In the genomic region with DNA sequence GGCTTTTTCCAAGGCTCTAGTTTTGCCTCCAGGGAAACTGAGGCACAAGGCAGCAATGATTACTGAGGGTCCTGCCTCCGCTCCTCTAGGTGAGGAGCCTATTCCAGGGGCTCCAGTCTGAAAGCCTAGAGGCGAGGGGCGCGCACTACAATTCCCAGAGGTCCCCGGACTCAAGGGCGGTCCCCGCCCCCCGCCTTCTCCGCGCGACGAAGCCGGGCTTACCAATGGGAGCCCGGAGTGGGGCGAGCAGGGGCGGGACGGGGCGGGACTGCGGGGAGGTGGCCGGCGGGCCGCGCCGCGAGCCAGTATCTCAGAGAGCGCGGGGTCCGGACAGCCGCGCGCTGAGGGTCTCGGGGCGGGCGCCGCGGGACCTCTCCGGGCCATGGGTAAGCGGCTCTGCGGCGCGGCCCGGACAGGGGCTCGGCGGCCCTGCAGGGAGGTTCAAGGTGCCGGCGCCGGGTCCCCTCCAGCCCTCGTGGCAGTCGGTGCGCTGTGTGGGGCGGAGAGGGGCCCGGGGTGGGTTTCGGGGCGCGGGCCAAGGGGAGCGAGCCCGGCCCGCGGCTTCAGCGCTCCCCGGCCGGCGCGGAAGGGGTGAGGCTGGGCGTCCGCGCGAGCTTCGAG, we compare ENCODE assay signal across 8 cellular contexts. TPM values are rescaled to one million over a fixed set of nuclear protein-coding genes. Genes with fewer than 3 reads are reported as not detected.
A peak's percentile ranks its signal among the peaks of the same experiment; 100 is the strongest.
DNase-seq lines count a peak whose midpoint lies in the region; ATAC-seq, FAIRE-seq and TF ChIP-seq lines count a peak whose summit lies in the region.

A gene with protein sequence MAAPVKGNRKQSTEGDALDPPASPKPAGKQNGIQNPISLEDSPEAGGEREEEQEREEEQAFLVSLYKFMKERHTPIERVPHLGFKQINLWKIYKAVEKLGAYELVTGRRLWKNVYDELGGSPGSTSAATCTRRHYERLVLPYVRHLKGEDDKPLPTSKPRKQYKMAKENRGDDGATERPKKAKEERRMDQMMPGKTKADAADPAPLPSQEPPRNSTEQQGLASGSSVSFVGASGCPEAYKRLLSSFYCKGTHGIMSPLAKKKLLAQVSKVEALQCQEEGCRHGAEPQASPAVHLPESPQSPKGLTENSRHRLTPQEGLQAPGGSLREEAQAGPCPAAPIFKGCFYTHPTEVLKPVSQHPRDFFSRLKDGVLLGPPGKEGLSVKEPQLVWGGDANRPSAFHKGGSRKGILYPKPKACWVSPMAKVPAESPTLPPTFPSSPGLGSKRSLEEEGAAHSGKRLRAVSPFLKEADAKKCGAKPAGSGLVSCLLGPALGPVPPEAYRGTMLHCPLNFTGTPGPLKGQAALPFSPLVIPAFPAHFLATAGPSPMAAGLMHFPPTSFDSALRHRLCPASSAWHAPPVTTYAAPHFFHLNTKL (plus strand): TSS at position 308 of the 621 bp plus-strand sequence. CDS start 75 bp downstream, at position 383.

- DNase-seq in GM12891 (ENCODE audit: insufficient read length, low spot score) (peak; percentile 87), NCI-H1417 treated with DMSO at 0.1 percent for 48 hours (lab: John Stamatoyannopoulos, UW) (peak; percentile 2), T-cell (peak; percentile 82 to 95 (median 92)), adipocyte (ENCODE audit: low read depth) (peak; percentile 96), heart right ventricle (peak; percentile 95 to 96), progenitor cell of endocrine pancreas (ENCODE audit: low spot score, unreplicated experiment) (peak; percentile 85), upper lobe of left lung (peak; percentile 98)

- 1% methylated on average over 56 to 69 of the region's 69 CpGs for WGBS in heart right ventricle, 2 donors
- WGBS in upper lobe of left lung, 2 donors = 0 to 14% methylated on average over 8 to 16 of the region's 69 CpGs

- no peak for TF ChIP-seq EP300 in upper lobe of left lung (IDR thresholded peaks at IDR 0.05)

- peaks cover 64% of the 10 kb centered on the region for H3K4me1 ChIP-seq in adipocyte (ENCODE audit: control insufficient read depth, insufficient read depth, low read length)
- peaks cover 29 to 89% (median 76%) of the 10 kb centered on the region in 9 donors for H3K4me1 ChIP-seq in heart right ventricle
- H3K4me1 ChIP-seq in upper lobe of left lung = peaks cover 43 to 88% (median 74%) of the 10 kb centered on the region in 4 donors

- H3K9me3 ChIP-seq in adipocyte (ENCODE audit: control insufficient read depth, low read length) (no peaks in the 10 kb centered on the region), heart right ventricle (no peaks in the 10 kb centered on the region), upper lobe of left lung (no peaks in the 10 kb centered on the region)

- TF ChIP-seq POLR2A in GM12891 (IDR thresholded peaks at IDR 0.05; ENCODE audit: low read depth, low read length) (peak; percentile 85), upper lobe of left lung (IDR thresholded peaks at IDR 0.05) (peak; percentile 75 to 98 (median 95))

- FAIRE-seq in GM12891 (lab: Jason Lieb, UNC) = no peak

- H3K4me3 ChIP-seq in adipocyte (ENCODE audit: low read length) (peak within 1 kb of the TSS; percentile 87), heart right ventricle (peak within 1 kb of the TSS; percentile 73 to 99 (median 96)), upper lobe of left lung (peak within 1 kb of the TSS; percentile 86 to 99 (median 94))

- H3K9me3 Mint-ChIP-seq in T-cell (no peaks in the 10 kb centered on the region), progenitor cell of endocrine pancreas (ENCODE audit: low read depth) (no peaks in the 10 kb centered on the region)

- peaks cover 9% of the 10 kb centered on the region for H3K36me3 Mint-ChIP-seq in T-cell
- no peaks in the 10 kb centered on the region for H3K36me3 Mint-ChIP-seq in progenitor cell of endocrine pancreas (ENCODE audit: insufficient read depth)

- H3K27ac Mint-ChIP-seq in T-cell (peak within 1 kb of the TSS; percentile 98 to 99), progenitor cell of endocrine pancreas (peak within 1 kb of the TSS; percentile 45)

- H3K27me3 Mint-ChIP-seq in T-cell (no peaks in the 10 kb centered on the region), progenitor cell of endocrine pancreas (peaks cover 32% of the 10 kb centered on the region)

- intact Hi-C loops in heart right ventricle (cut with DNase I) = loop anchor here in 3 of 10 donors (10.0 kb wide), 2 partner anchors 98 to 342 kb away; a partner anchor contains a TSS

- no peaks in the 10 kb centered on the region for H3K36me3 ChIP-seq in adipocyte (ENCODE audit: control insufficient read depth, insufficient read depth, low read length, severe bottlenecking)
- H3K36me3 ChIP-seq in heart right ventricle = peaks cover 0 to 27% (median 0%) of the 10 kb centered on the region in 9 donors
- peaks cover 0 to 3% (median 0%) of the 10 kb centered on the region in 4 donors for H3K36me3 ChIP-seq in upper lobe of left lung

- H3K27ac ChIP-seq in heart right ventricle = peak within 1 kb of the TSS; percentile 68 to 100 (median 97)
- peak within 1 kb of the TSS; percentile 98 to 100 (median 99) for H3K27ac ChIP-seq in upper lobe of left lung

- CTCF ChIA-PET in T-cell (lab: Charles Lee) = interaction anchor here in 1 of 2 donors (6.9 kb wide), 1 partner anchor 17 kb away, joined by 48 read pairs; no protein-coding TSS in a partner anchor

- H3K4me1 Mint-ChIP-seq in T-cell (peaks cover 56 to 61% (median 57%) of the 10 kb centered on the region in 3 donors), progenitor cell of endocrine pancreas (ENCODE audit: low read depth) (peaks cover 10% of the 10 kb centered on the region)

- H3K27me3 ChIP-seq in adipocyte (replicated peaks; ENCODE audit: control insufficient read depth, insufficient read depth, low read length) = no peaks in the 10 kb centered on the region
- H3K27me3 ChIP-seq in heart right ventricle = no peaks in the 10 kb centered on the region
- H3K27me3 ChIP-seq in upper lobe of left lung = no peaks in the 10 kb centered on the region

- H3K9ac ChIP-seq in adipocyte (ENCODE audit: low read length) = peak within 1 kb of the TSS; percentile 84

- ATAC-seq in HG02763 (IDR thresholded peaks at IDR 0.05; ENCODE audit: unreplicated experiment) (peak; percentile 46), T-cell (replicated peaks in 1 of 4) (peak; percentile 61 to 82 (median 72)), heart right ventricle (peak; percentile 69 to 88 (median 76)), upper lobe of left lung (ENCODE audit: low FRiP score in 2 of 2) (peak; percentile 89)

- POLR2A ChIA-PET in T-cell (lab: Charles Lee) = interaction anchor here (0.6 to 3.2 kb wide), 6 partner anchors 8 to 394 kb away, joined by 3 to 15 read pairs (median 3); no protein-coding TSS in a partner anchor

- H3K4me3 Mint-ChIP-seq in T-cell = peak within 1 kb of the TSS; percentile 93 to 96 (median 94)
- H3K4me3 Mint-ChIP-seq in progenitor cell of endocrine pancreas (ENCODE audit: low read depth) = peak within 1 kb of the TSS; percentile 83

- peak; percentile 13 to 59 (median 42) for TF ChIP-seq CTCF in heart right ventricle (IDR thresholded peaks at IDR 0.05)
- peak; percentile 55 for TF ChIP-seq CTCF in progenitor cell of endocrine pancreas (IDR thresholded peaks at IDR 0.05; ENCODE audit: unreplicated experiment)
- peak; percentile 69 to 84 (median 76) for TF ChIP-seq CTCF in upper lobe of left lung (IDR thresholded peaks at IDR 0.05)

TF ChIP-seq in GM12891, 5 proteins besides CTCF, POLR2A, EP300 and RAD21:
- TF ChIP-seq PAX5 (IDR thresholded peaks at IDR 0.05; ENCODE audit: insufficient read depth, low read length, severe bottlenecking) = no peak
- no peak for TF ChIP-seq POU2F2 (IDR thresholded peaks at IDR 0.05; ENCODE audit: low read depth, low read length)
- TF ChIP-seq POLR2AphosphoS5 (IDR thresholded peaks at IDR 0.05; ENCODE audit: low read depth, low read length) = peak; percentile 82
- no peak for TF ChIP-seq SPI1 (IDR thresholded peaks at IDR 0.05; ENCODE audit: low read depth, low read length)
- peak; percentile 83 for TF ChIP-seq TAF1 (IDR thresholded peaks at IDR 0.05; ENCODE audit: low read depth, low read length)

RNA-seq across cellular contexts. Expression of the gene that starts here (rescaled TPM):
- 54.4 TPM for polyA plus RNA-seq in GM12891 (2012; ENCODE audit: low read depth, missing spikeins)
- total RNA-seq in T-cell = 100 to 1,000 TPM; 105 to 140 (median 116) TPM
- 100 to 1,000 TPM in 1 of 10 donors, 10 to 100 TPM in 9; 12.0 to 121 (median 43.5) TPM for total RNA-seq in heart right ventricle
- 10 to 100 TPM; 35.0 to 42.9 TPM for polyA plus RNA-seq in heart right ventricle
- 7.1 and 7.7 TPM in 2 replicates for total RNA-seq in progenitor cell of endocrine pancreas
- 10 to 100 TPM; 18.6 to 57.2 (median 39.7) TPM for total RNA-seq in upper lobe of left lung

Comparison
In these comparisons a context has a peak if more than half of its experiments do, and no peak if none do; other contexts are left out.
1. Peak in every context shown above with its lines: DNase-seq, ATAC-seq, H3K4me3 ChIP-seq and H3K27ac ChIP-seq.
2. DNase-seq: peak in every context shown above with its lines; median percentile 98 in upper lobe of left lung; 96 in adipocyte; 96 in heart right ventricle; 92 in T-cell; 87 in GM12891; 85 in progenitor cell of endocrine pancreas; 2 in NCI-H1417 treated with DMSO at 0.1 percent for 48 hours.